18 cellular contexts compared by ENCODE assay signal in the genomic region with DNA sequence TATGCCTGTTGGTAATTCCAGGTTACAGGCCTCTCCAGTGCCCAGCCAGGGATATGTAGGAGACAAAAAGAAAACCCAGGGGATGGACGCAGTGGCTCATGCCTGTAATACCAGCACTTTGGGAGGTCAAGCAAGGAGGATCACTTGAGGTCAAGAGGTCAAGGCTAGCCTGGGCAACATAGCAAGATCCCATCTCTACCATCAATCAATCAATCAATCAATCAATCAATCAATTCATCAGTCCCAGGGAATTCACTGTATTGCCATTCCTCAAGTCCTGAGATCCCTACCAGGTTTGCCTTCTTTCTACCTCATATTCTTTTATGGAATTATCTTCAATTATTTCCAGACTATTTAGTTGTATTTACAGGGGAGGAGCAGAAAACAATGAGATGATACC.
"Had no signal": no experiment of that assay in that cellular context is flagged by ENCODE, and none has a peak within 500 bp of the region (broad histone marks: within the 10 kb centered on the region; RNA-seq: fewer than 3 reads in every experiment).

No MANE protein-coding gene starts in this region.

- H3K9me3 Mint-ChIP-seq: activated CD4-positive, alpha-beta T cell treated with anti-CD3 and anti-CD28 coated beads, Interleukin-2, amount 10 ng/mL, durations not matched to agents 7 days and 5 days; activated T-helper 1 cell treated with anti-CD3 and anti-CD28 coated beads, Interleukin-12 subunit alpha, Interleukin-12 subunit beta, Interleukin-2, Interleukin-4 antibody, amounts not matched to agents 30 ng/mL and 10 ng/mL and 1 ng/mL, durations not matched to agents 14 hours and 24 hours and 36 hours; natural killer cell treated with Interleukin-12 subunit alpha and Interleukin-12 subunit beta and Interleukin-15 and Interleukin-18, amount 100 ng/mL, for 72 hours had no signal

- H3K4me1 ChIP-seq: foreskin keratinocyte had no signal

- ATAC-seq: foreskin keratinocyte, lower lobe of right lung had no signal

- H3K27me3 ChIP-seq: dorsolateral prefrontal cortex, foreskin keratinocyte, tibial artery had no signal

- H3K27ac ChIP-seq: dorsolateral prefrontal cortex, foreskin keratinocyte, lower lobe of right lung, tibial artery had no signal

- H3K27ac Mint-ChIP-seq: activated CD4-positive, alpha-beta T cell treated with anti-CD3 and anti-CD28 coated beads, Interleukin-2, amount 10 ng/mL, durations not matched to agents 7 days and 5 days; activated naive CD8-positive, alpha-beta T cell; activated T-helper 1 cell treated with anti-CD3 and anti-CD28 coated beads, Interleukin-12 subunit alpha, Interleukin-12 subunit beta, Interleukin-2, Interleukin-4 antibody, amounts not matched to agents 30 ng/mL and 10 ng/mL and 1 ng/mL, durations not matched to agents 14 hours and 24 hours and 36 hours; natural killer cell treated with Interleukin-12 subunit alpha and Interleukin-12 subunit beta and Interleukin-15 and Interleukin-18, amount 100 ng/mL, for 72 hours had no signal

- H3K4me3 Mint-ChIP-seq: activated CD4-positive, alpha-beta T cell treated with anti-CD3 and anti-CD28 coated beads, Interleukin-2, amount 10 ng/mL, durations not matched to agents 7 days and 5 days; activated naive CD8-positive, alpha-beta T cell; activated T-helper 1 cell treated with anti-CD3 and anti-CD28 coated beads, Interleukin-12 subunit alpha, Interleukin-12 subunit beta, Interleukin-2, Interleukin-4 antibody, amounts not matched to agents 30 ng/mL and 10 ng/mL and 1 ng/mL, durations not matched to agents 14 hours and 24 hours and 36 hours; natural killer cell treated with Interleukin-12 subunit alpha and Interleukin-12 subunit beta and Interleukin-15 and Interleukin-18, amount 100 ng/mL, for 72 hours had no signal

- H3K4me3 ChIP-seq: dorsolateral prefrontal cortex, lower lobe of right lung, tibial artery had no signal

- DNase-seq: activated CD4-positive, alpha-beta T cell treated with anti-CD3 and anti-CD28 coated beads, Interleukin-2, amount 10 ng/mL, durations not matched to agents 7 days and 5 days; activated T-cell treated with anti-CD3 and anti-CD28 coated beads for 4 hours; amygdala; dorsolateral prefrontal cortex; foreskin keratinocyte; glutamatergic neuron; hippocampal formation; lower lobe of right lung; occipital lobe; posterior cingulate gyrus; retina; stimulated activated naive CD8-positive, alpha-beta T cell treated with anti-CD3 and anti-CD28 coated beads, Interleukin-15, Interleukin-2, amounts not matched to agents 100 U/mL and 50 U/mL, for 24 hours; substantia nigra; T1000; tibial artery had no signal

- H3K9me3 ChIP-seq: lower lobe of right lung, tibial artery had no signal

- H3K27me3 Mint-ChIP-seq: activated CD4-positive, alpha-beta T cell treated with anti-CD3 and anti-CD28 coated beads, Interleukin-2, amount 10 ng/mL, durations not matched to agents 7 days and 5 days; activated naive CD8-positive, alpha-beta T cell; natural killer cell treated with Interleukin-12 subunit alpha and Interleukin-12 subunit beta and Interleukin-15 and Interleukin-18, amount 100 ng/mL, for 72 hours had no signal

- H3K36me3 Mint-ChIP-seq: natural killer cell treated with Interleukin-12 subunit alpha and Interleukin-12 subunit beta and Interleukin-15 and Interleukin-18, amount 100 ng/mL, for 72 hours had no signal
